ENCODE assay signal across 15 cellular contexts in genomic region chr12:59650594-59651229, GRCh38. TPM values are rescaled to one million over a fixed set of nuclear protein-coding genes. Genes with fewer than 3 reads are reported as not detected.
DNase-seq lines count a peak whose midpoint lies in the region; ATAC-seq, FAIRE-seq and TF ChIP-seq lines count a peak whose summit lies in the region.
"Had no signal": no experiment of that assay in that cellular context is flagged by ENCODE, and none has a peak within 500 bp of the region (broad histone marks: within the 10 kb centered on the region; RNA-seq: fewer than 3 reads in every experiment).

No MANE protein-coding gene starts in this region.

- TF ChIP-seq CTCF in AG09309 (IDR thresholded peaks at IDR 0.05; ENCODE audit: control insufficient read depth, insufficient read depth, low read depth, low read length, missing control alignments) (peak; percentile 7), cardiac fibroblast (IDR thresholded peaks at IDR 0.05; ENCODE audit: low read depth, low read length) (peak; percentile 3), kidney (IDR thresholded peaks at IDR 0.05; ENCODE audit: borderline replicate concordance, extremely low read depth, insufficient read depth) (no peak), mammary epithelial cell (conservative IDR thresholded peaks at IDR 0.05 in 1 of 2, IDR thresholded peaks at IDR 0.05 in 1 of 2; ENCODE audit: extremely low read depth in 1 of 2, insufficient read depth in 1 of 2, low read depth in 1 of 2, low read length in 2 of 2) (no peak)

- H3K27ac Mint-ChIP-seq in stimulated activated naive CD8-positive, alpha-beta T cell treated with anti-CD3 and anti-CD28 coated beads, Interleukin-15, amount 100 ng/mL, for 72 hours, result peak overlapping the region in 1 of 2 donors; percentile 40
- H3K27ac Mint-ChIP-seq: activated CD4-positive, alpha-beta T cell treated with anti-CD3 and anti-CD28 coated beads, Interleukin-2, amount 10 ng/mL, durations not matched to agents 24 days and 14 days; dendritic cell treated with granulocyte-macrophage colony-stimulating factor and Interleukin-4, amounts not matched to agents 40 ng/mL and 50 ng/mL, for 4 days had no signal

- H3K79me2 ChIP-seq in mammary epithelial cell (ENCODE audit: insufficient read depth, low read length), result no peaks in the 10 kb centered on the region

- H3K27me3 ChIP-seq in mammary epithelial cell (ENCODE audit: insufficient read depth, low read length), result no peaks in the 10 kb centered on the region
- H3K27me3 ChIP-seq: transverse colon had no signal

- H3K27ac ChIP-seq in kidney (ENCODE audit: low read depth in 2 of 2, low read length in 2 of 2) (peak overlapping the region; percentile 77 to 81), mammary epithelial cell (ENCODE audit: insufficient read depth, low read depth, low read length) (no peak overlapping the region)
- H3K27ac ChIP-seq: transverse colon had no signal

- no peaks in the 10 kb centered on the region for H4K20me1 ChIP-seq in mammary epithelial cell (ENCODE audit: insufficient read depth, low read length)

- BruUV-seq in mammary epithelial cell (replicated peaks; lab: Mats Ljungman, UMichigan), result no TSS peak

- peaks cover 27% of the 10 kb centered on the region for H3K4me1 Mint-ChIP-seq in stimulated activated naive CD8-positive, alpha-beta T cell treated with anti-CD3 and anti-CD28 coated beads, Interleukin-15, amount 100 ng/mL, for 72 hours

- H3K4me1 ChIP-seq in kidney (ENCODE audit: control insufficient read depth in 1 of 2, insufficient read depth in 1 of 2, low read depth in 1 of 2, low read length in 2 of 2), result peaks cover 5% of the 10 kb centered on the region in 2 donors
- peaks cover 3% of the 10 kb centered on the region for H3K4me1 ChIP-seq in mammary epithelial cell (ENCODE audit: insufficient read depth, low read length)

- dilution Hi-C loops in mammary epithelial cell (cut with HindIII; ENCODE audit: low sequenced_read_pairs), result no loop called here

- DNase-seq in AG09309 (ENCODE audit: low read depth), result no peak
- peak; percentile 36 to 37 for DNase-seq in cardiac fibroblast (ENCODE audit: low read depth in 2 of 2)
- no peak for DNase-seq in kidney
- DNase-seq in amniotic stem cell (lab: John Stamatoyannopoulos, UW), result no peak
- DNase-seq in mammary epithelial cell, result no peak
- no peak for DNase-seq in stimulated activated naive CD8-positive, alpha-beta T cell treated with anti-CD3 and anti-CD28 coated beads, Interleukin-15, amount 100 ng/mL, for 72 hours
- DNase-seq: activated CD4-positive, alpha-beta T cell treated with anti-CD3 and anti-CD28 coated beads, Interleukin-2, amount 10 ng/mL, durations not matched to agents 24 days and 14 days; activated effector memory CD4-positive, alpha-beta T cell treated with Interleukin-2 at 50 U/mL for 16 hours; glutamatergic neuron; NCI-H526 treated with DMSO at 0.1 percent for 48 hours; transverse colon had no signal

- no peak for FAIRE-seq in kidney (lab: Jason Lieb, UNC)

- CTCF ChIA-PET in mammary epithelial cell (lab: Charles Lee; ENCODE audit: low non-redundant PET), result interaction anchor here (0.6 kb wide), 2 partner anchors 47 to 730 kb away, joined by 3 to 4 read pairs; no protein-coding TSS in a partner anchor

- in situ Hi-C loops in mammary epithelial cell (cut with MboI; ENCODE audit: low sequenced_read_pairs in 2 of 2), result no loop called here

- H3K4me3 ChIP-seq in AG09309 (ENCODE audit: control insufficient read depth, low read depth, low read length), result no peak overlapping the region
- H3K4me3 ChIP-seq in cardiac fibroblast (replicated peaks in 1 of 2; ENCODE audit: low read depth in 2 of 2, low read length in 2 of 2), result no peak overlapping the region
- H3K4me3 ChIP-seq in kidney (ENCODE audit: low read length in 2 of 2), result no peak overlapping the region
- no peak overlapping the region for H3K4me3 ChIP-seq in mammary epithelial cell (replicated peaks in 1 of 3; ENCODE audit: insufficient read depth in 1 of 3, low read depth in 2 of 3, low read length in 3 of 3)
- H3K4me3 ChIP-seq: transverse colon had no signal

- H3K9ac ChIP-seq in kidney (ENCODE audit: low read length in 2 of 2) (no peak overlapping the region), mammary epithelial cell (ENCODE audit: insufficient read depth, low read length) (no peak overlapping the region)

- H3K9me3 Mint-ChIP-seq in stimulated activated naive CD8-positive, alpha-beta T cell treated with anti-CD3 and anti-CD28 coated beads, Interleukin-15, amount 100 ng/mL, for 72 hours, result peaks cover 21 to 28% of the 10 kb centered on the region in 2 donors

- H3K9me3 ChIP-seq in kidney (ENCODE audit: control insufficient read depth in 1 of 2, low read length in 2 of 2) (no peaks in the 10 kb centered on the region), mammary epithelial cell (replicated peaks; ENCODE audit: insufficient read depth, low read length) (no peaks in the 10 kb centered on the region)
- H3K9me3 ChIP-seq: transverse colon had no signal

- ATAC-seq in HG02884 (IDR thresholded peaks at IDR 0.05; ENCODE audit: unreplicated experiment) (peak; percentile 46), GM18519 (IDR thresholded peaks at IDR 0.05; ENCODE audit: low FRiP score, unreplicated experiment) (no peak)
- no peak for ATAC-seq in stimulated activated naive CD8-positive, alpha-beta T cell treated with anti-CD3 and anti-CD28 coated beads, Interleukin-15, amount 100 ng/mL, for 72 hours
- ATAC-seq: sciatic nerve had no signal

- H3K4me3 Mint-ChIP-seq in stimulated activated naive CD8-positive, alpha-beta T cell treated with anti-CD3 and anti-CD28 coated beads, Interleukin-15, amount 100 ng/mL, for 72 hours, result no peak overlapping the region
- H3K4me3 Mint-ChIP-seq: activated CD4-positive, alpha-beta T cell treated with anti-CD3 and anti-CD28 coated beads, Interleukin-2, amount 10 ng/mL, durations not matched to agents 24 days and 14 days; dendritic cell treated with granulocyte-macrophage colony-stimulating factor and Interleukin-4, amounts not matched to agents 40 ng/mL and 50 ng/mL, for 4 days had no signal

- H3K4me2 ChIP-seq in mammary epithelial cell (ENCODE audit: insufficient read depth, low read depth, low read length), result no peak overlapping the region

- no peaks in the 10 kb centered on the region for H3K27me3 Mint-ChIP-seq in stimulated activated naive CD8-positive, alpha-beta T cell treated with anti-CD3 and anti-CD28 coated beads, Interleukin-15, amount 100 ng/mL, for 72 hours
- H3K27me3 Mint-ChIP-seq: activated CD4-positive, alpha-beta T cell treated with anti-CD3 and anti-CD28 coated beads, Interleukin-2, amount 10 ng/mL, durations not matched to agents 24 days and 14 days; dendritic cell treated with granulocyte-macrophage colony-stimulating factor and Interleukin-4, amounts not matched to agents 40 ng/mL and 50 ng/mL, for 4 days had no signal

- intact Hi-C loops in kidney (cut with DNase I), result no loop called here
- intact Hi-C loops in mammary epithelial cell (cut with micrococcal nuclease), result no loop called here

- H3K36me3 ChIP-seq in kidney (ENCODE audit: control insufficient read depth in 1 of 2, insufficient read depth in 2 of 2, low read length in 2 of 2) (no peaks in the 10 kb centered on the region), mammary epithelial cell (ENCODE audit: insufficient read depth, low read length) (no peaks in the 10 kb centered on the region)
- H3K36me3 ChIP-seq: transverse colon had no signal

- 52% methylated on average over 3 of the region's 3 CpGs for WGBS in mammary epithelial cell (ENCODE audit: low coverage, missing lambda C conversion rate)

- H2AFZ ChIP-seq in mammary epithelial cell (ENCODE audit: low read depth, low read length), result no peak overlapping the region

RNA-seq across cellular contexts. Expression of gene SLC16A7, which starts 54.9 kb away (rescaled TPM):
- total RNA-seq in kidney, result 33.9 TPM
- polyA plus RNA-seq in kidney (ENCODE audit: insufficient read depth, low read depth, low replicate concordance), result 6.4 TPM
- 10 to 100 TPM in 1 of 2 donors, 1 to 10 TPM in 1; 8.2 to 27.3 TPM for total RNA-seq in mammary epithelial cell
- 3.1 TPM for polyA plus RNA-seq in mammary epithelial cell
- polyA minus RNA-seq in mammary epithelial cell, result 28.2 TPM

Comparison
In these comparisons a context has a peak if more than half of its experiments do, and no peak if none do; other contexts are left out.
1. DNase-seq: peak in cardiac fibroblast (2 of 2); none in AG09309 (single experiment), kidney (single experiment), amniotic stem cell (single experiment), mammary epithelial cell (single experiment) and stimulated activated naive CD8-positive, alpha-beta T cell treated with anti-CD3 and anti-CD28 coated beads, Interleukin-15, amount 100 ng/mL, for 72 hours (0 of 2).
2. CTCF ChIP-seq: peak in AG09309 (single experiment) and cardiac fibroblast (single experiment); none in kidney (single experiment) and mammary epithelial cell (0 of 2).